ENCODE assay signal across 27 cellular contexts in the genomic region with DNA sequence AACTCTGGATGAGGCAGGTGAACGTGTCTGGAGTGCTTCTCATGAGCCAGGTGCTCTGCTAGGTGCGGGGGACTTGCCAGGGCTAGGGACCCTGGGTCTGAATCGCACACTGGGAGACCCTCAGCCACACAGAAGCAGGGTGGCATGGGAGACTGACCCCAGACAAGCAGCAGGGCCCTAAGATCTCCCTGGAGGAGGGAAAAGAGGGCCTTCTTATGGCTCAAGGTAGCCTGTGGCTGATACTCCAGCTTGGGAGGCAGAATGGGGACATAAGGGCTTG. TPM values are rescaled to one million over a fixed set of nuclear protein-coding genes. Genes with fewer than 3 reads are reported as not detected.
"Had no signal": no experiment of that assay in that cellular context is flagged by ENCODE, and none has a peak within 500 bp of the region (broad histone marks: within the 10 kb centered on the region; RNA-seq: fewer than 3 reads in every experiment).

No MANE protein-coding gene starts in this region.

- H3K9me3 Mint-ChIP-seq: activated CD4-positive, alpha-beta memory T cell treated with anti-CD3 and anti-CD28 coated beads for 36 hours had no signal

- H3K27ac ChIP-seq: right lobe of liver, thoracic aorta had no signal

- DNase-seq: activated CD4-positive, alpha-beta memory T cell treated with anti-CD3 and anti-CD28 coated beads for 36 hours; activated CD4-positive, alpha-beta T cell treated with anti-CD3 and anti-CD28 coated beads for 4 hours; activated CD4-positive, CD25-positive, alpha-beta regulatory T cell; activated gamma-delta T cell; activated naive CD4-positive, alpha-beta T cell treated with anti-CD3 and anti-CD28 coated beads, Interleukin-2, amount 50 U/mL, for 16 hours; activated naive CD8-positive, alpha-beta T cell treated with anti-CD3 and anti-CD28 coated beads, Interleukin-2, amount 50 U/mL, for 24 hours; activated T-cell treated with anti-CD3 and anti-CD28 coated beads for 4 hours; aorta; dermis blood vessel endothelial cell; effector CD8-positive, alpha-beta T cell; hippocampal formation; kidney glomerular epithelial cell; small intestine; stimulated activated CD4-positive, alpha-beta T cell treated with anti-CD3 and anti-CD28 coated beads, Interleukin-2, amount 100 ng/mL, for 24 hours; SW 1271; T-helper 17 cell had no signal

- H3K4me3 ChIP-seq: left lung, right lobe of liver, thoracic aorta had no signal

- FAIRE-seq: endothelial cell of umbilical vein, frontal cortex, small intestine had no signal

- H3K9me3 ChIP-seq: left lung, right lobe of liver, thoracic aorta had no signal

- H3K4me1 Mint-ChIP-seq: activated naive CD8-positive, alpha-beta T cell treated with anti-CD3 and anti-CD28 coated beads, Interleukin-2, amount 50 U/mL, for 24 hours; stimulated activated memory B cell treated with anti-CD40 and anti-IgM and Interleukin-4, amounts not matched to agents 10 μg/mL and 1 μg/mL and 100 μg/mL, for 72 hours had no signal

- H3K4me1 ChIP-seq: right lobe of liver had no signal

- H3K27me3 ChIP-seq: left lung, right lobe of liver had no signal

- H3K36me3 Mint-ChIP-seq: activated CD4-positive, alpha-beta memory T cell treated with anti-CD3 and anti-CD28 coated beads for 36 hours; brain; natural killer cell treated with Interleukin-12 subunit alpha and Interleukin-12 subunit beta and Interleukin-15 and Interleukin-18, amount 100 ng/mL, for 72 hours; stimulated activated memory B cell treated with anti-CD40 and anti-IgM and Interleukin-4, amounts not matched to agents 10 μg/mL and 1 μg/mL and 100 μg/mL, for 72 hours had no signal

- H3K4me3 Mint-ChIP-seq: activated CD4-positive, alpha-beta memory T cell treated with anti-CD3 and anti-CD28 coated beads for 36 hours; activated naive CD8-positive, alpha-beta T cell treated with anti-CD3 and anti-CD28 coated beads, Interleukin-2, amount 50 U/mL, for 24 hours; brain; natural killer cell treated with Interleukin-12 subunit alpha and Interleukin-12 subunit beta and Interleukin-15 and Interleukin-18, amount 100 ng/mL, for 72 hours; stimulated activated memory B cell treated with anti-CD40 and anti-IgM and Interleukin-4, amounts not matched to agents 10 μg/mL and 1 μg/mL and 100 μg/mL, for 72 hours; T-helper 17 cell had no signal

- H3K27ac Mint-ChIP-seq: activated CD4-positive, alpha-beta memory T cell treated with anti-CD3 and anti-CD28 coated beads for 36 hours; activated naive CD8-positive, alpha-beta T cell treated with anti-CD3 and anti-CD28 coated beads, Interleukin-2, amount 50 U/mL, for 24 hours; natural killer cell treated with Interleukin-12 subunit alpha and Interleukin-12 subunit beta and Interleukin-15 and Interleukin-18, amount 100 ng/mL, for 72 hours; stimulated activated memory B cell treated with anti-CD40 and anti-IgM and Interleukin-4, amounts not matched to agents 10 μg/mL and 1 μg/mL and 100 μg/mL, for 72 hours; T-helper 17 cell had no signal

- H3K36me3 ChIP-seq: left lung, right lobe of liver, thoracic aorta had no signal

- ATAC-seq: activated naive CD8-positive, alpha-beta T cell treated with anti-CD3 and anti-CD28 coated beads, Interleukin-2, amount 50 U/mL, for 24 hours; esophagus mucosa; stimulated activated memory B cell treated with anti-CD40 and anti-IgM and Interleukin-4, amounts not matched to agents 10 μg/mL and 1 μg/mL and 100 μg/mL, for 72 hours; T-helper 17 cell had no signal

RNA-seq across cellular contexts. Expression of gene CIB4, which starts 12.8 kb away (rescaled TPM):
- total RNA-seq: activated CD4-positive, alpha-beta memory T cell treated with anti-CD3 and anti-CD28 coated beads for 36 hours; dermis blood vessel endothelial cell; endothelial cell of umbilical vein; esophagus mucosa; frontal cortex; left lung; lung microvascular endothelial cell; natural killer cell treated with Interleukin-12 subunit alpha and Interleukin-12 subunit beta and Interleukin-15 and Interleukin-18, amount 100 ng/mL, for 72 hours; right lobe of liver; T-helper 17 cell; thoracic aorta; urinary bladder had no signal
- polyA plus RNA-seq: aorta, endothelial cell of umbilical vein, small intestine, urinary bladder had no signal

RNA-seq across cellular contexts. Expression of gene KCNK3, which starts 38.5 kb away (rescaled TPM):
- total RNA-seq: activated CD4-positive, alpha-beta memory T cell treated with anti-CD3 and anti-CD28 coated beads for 36 hours; endothelial cell of umbilical vein; lung microvascular endothelial cell; natural killer cell treated with Interleukin-12 subunit alpha and Interleukin-12 subunit beta and Interleukin-15 and Interleukin-18, amount 100 ng/mL, for 72 hours; T-helper 17 cell had no signal
- polyA plus RNA-seq: endothelial cell of umbilical vein had no signal
